In the genomic region with DNA sequence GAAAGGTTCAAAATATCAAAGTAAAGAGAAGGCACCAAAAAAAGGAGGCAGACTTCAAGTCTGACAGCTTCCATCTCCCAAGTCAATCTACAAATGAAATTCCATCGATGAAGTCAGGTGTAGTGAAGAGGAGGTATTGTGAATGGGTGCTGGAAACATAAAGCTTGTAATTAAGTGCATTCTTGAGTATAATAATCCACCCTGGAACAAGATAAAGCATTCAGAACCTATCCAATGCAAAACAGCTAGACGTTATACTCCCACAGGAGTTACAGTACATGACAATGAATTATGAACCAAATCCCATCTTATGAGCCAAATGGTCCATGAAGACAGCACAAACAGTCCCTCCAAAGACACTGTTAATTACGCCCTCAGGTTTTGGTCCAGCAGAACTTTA, we compare ENCODE assay signal across 17 cellular contexts. TPM values are rescaled to one million over a fixed set of nuclear protein-coding genes. Genes with fewer than 3 reads are reported as not detected.
DNase-seq lines count a peak whose midpoint lies in the region; ATAC-seq and TF ChIP-seq lines count a peak whose summit lies in the region.
"Had no signal": no experiment of that assay in that cellular context is flagged by ENCODE, and none has a peak within 500 bp of the region (broad histone marks: within the 10 kb centered on the region; RNA-seq: fewer than 3 reads in every experiment).

No MANE protein-coding gene starts in this region.

- intact Hi-C loops in activated CD8-positive, alpha-beta T cell treated with anti-CD3 and anti-CD28 coated beads for 36 hours (cut with micrococcal nuclease) = no loop called here
- intact Hi-C loops in activated CD4-positive, alpha-beta memory T cell treated with anti-CD3 and anti-CD28 coated beads for 36 hours (cut with micrococcal nuclease) = no loop called here

- DNase-seq in NCI-H345 (lab: John Stamatoyannopoulos, UW) = peak; percentile 23
- no peak for DNase-seq in NCI-H345 treated with DMSO at 0.1 percent for 48 hours (lab: John Stamatoyannopoulos, UW; ENCODE audit: unreplicated experiment)
- DNase-seq in NCI-H526 (lab: John Stamatoyannopoulos, UW) = peak; percentile 20 to 54
- peak; percentile 46 for DNase-seq in kidney glomerular epithelial cell (lab: John Stamatoyannopoulos, UW)
- no peak for DNase-seq in activated CD8-positive, alpha-beta T cell treated with anti-CD3 and anti-CD28 coated beads for 36 hours
- no peak for DNase-seq in activated CD4-positive, alpha-beta memory T cell treated with anti-CD3 and anti-CD28 coated beads for 36 hours
- no peak for DNase-seq in ecto neural progenitor cell (ENCODE audit: low spot score)
- DNase-seq: CD4-positive, alpha-beta T cell; COR-L47; HCEC 1CT; NCI-H1436; NCI-H2029; NCI-H510A; NCI-H82; OCI-M1; SJCRH30; T-helper 1 cell had no signal

- POLR2A ChIA-PET in activated CD8-positive, alpha-beta T cell treated with anti-CD3 and anti-CD28 coated beads for 36 hours (lab: Charles Lee) = no interaction called here
- POLR2A ChIA-PET in activated CD4-positive, alpha-beta memory T cell treated with anti-CD3 and anti-CD28 coated beads for 36 hours (lab: Charles Lee) = no interaction called here

- ATAC-seq in activated CD8-positive, alpha-beta T cell treated with anti-CD3 and anti-CD28 coated beads for 36 hours = no peak

- CTCF ChIA-PET in activated CD8-positive, alpha-beta T cell treated with anti-CD3 and anti-CD28 coated beads for 36 hours (lab: Charles Lee) = no interaction called here
- CTCF ChIA-PET in activated CD4-positive, alpha-beta memory T cell treated with anti-CD3 and anti-CD28 coated beads for 36 hours (lab: Charles Lee) = no interaction called here

- H3K27me3 Mint-ChIP-seq in activated CD8-positive, alpha-beta T cell treated with anti-CD3 and anti-CD28 coated beads for 36 hours = no peaks in the 10 kb centered on the region
- H3K27me3 Mint-ChIP-seq in activated CD4-positive, alpha-beta memory T cell treated with anti-CD3 and anti-CD28 coated beads for 36 hours = no peaks in the 10 kb centered on the region
- H3K27me3 Mint-ChIP-seq: CD4-positive, alpha-beta T cell had no signal

- H3K36me3 Mint-ChIP-seq in activated CD8-positive, alpha-beta T cell treated with anti-CD3 and anti-CD28 coated beads for 36 hours (ENCODE audit: low read depth) = no peaks in the 10 kb centered on the region
- no peaks in the 10 kb centered on the region for H3K36me3 Mint-ChIP-seq in activated CD4-positive, alpha-beta memory T cell treated with anti-CD3 and anti-CD28 coated beads for 36 hours

- H3K4me1 Mint-ChIP-seq in activated CD8-positive, alpha-beta T cell treated with anti-CD3 and anti-CD28 coated beads for 36 hours (ENCODE audit: low read depth) = no peaks in the 10 kb centered on the region
- no peaks in the 10 kb centered on the region for H3K4me1 Mint-ChIP-seq in activated CD4-positive, alpha-beta memory T cell treated with anti-CD3 and anti-CD28 coated beads for 36 hours (ENCODE audit: low read depth)

- no peak for TF ChIP-seq CTCF in activated CD8-positive, alpha-beta T cell treated with anti-CD3 and anti-CD28 coated beads for 36 hours (IDR thresholded peaks at IDR 0.05)

- H3K9me3 Mint-ChIP-seq in activated CD8-positive, alpha-beta T cell treated with anti-CD3 and anti-CD28 coated beads for 36 hours = no peaks in the 10 kb centered on the region
- H3K9me3 Mint-ChIP-seq in activated CD4-positive, alpha-beta memory T cell treated with anti-CD3 and anti-CD28 coated beads for 36 hours = peaks cover 2% of the 10 kb centered on the region

- no peak overlapping the region for H3K27ac Mint-ChIP-seq in activated CD8-positive, alpha-beta T cell treated with anti-CD3 and anti-CD28 coated beads for 36 hours
- no peak overlapping the region for H3K27ac Mint-ChIP-seq in activated CD4-positive, alpha-beta memory T cell treated with anti-CD3 and anti-CD28 coated beads for 36 hours
- H3K27ac Mint-ChIP-seq: CD4-positive, alpha-beta T cell had no signal

- no peak overlapping the region for H3K4me3 Mint-ChIP-seq in activated CD8-positive, alpha-beta T cell treated with anti-CD3 and anti-CD28 coated beads for 36 hours
- H3K4me3 Mint-ChIP-seq in activated CD4-positive, alpha-beta memory T cell treated with anti-CD3 and anti-CD28 coated beads for 36 hours = no peak overlapping the region
- H3K4me3 Mint-ChIP-seq: CD4-positive, alpha-beta T cell had no signal

RNA-seq across cellular contexts. Expression of a gene that starts 22.3 kb away (rescaled TPM):
- not detected for total RNA-seq in activated CD8-positive, alpha-beta T cell treated with anti-CD3 and anti-CD28 coated beads for 36 hours
- total RNA-seq in activated CD4-positive, alpha-beta memory T cell treated with anti-CD3 and anti-CD28 coated beads for 36 hours = not detected
- total RNA-seq: CD4-positive, alpha-beta T cell had no signal

Comparison
In these comparisons a context has a peak if more than half of its experiments do, and no peak if none do; other contexts are left out.
1. DNase-seq: peak in NCI-H345 (single experiment), NCI-H526 (2 of 2) and kidney glomerular epithelial cell (single experiment); none in NCI-H345 treated with DMSO at 0.1 percent for 48 hours (single experiment), activated CD8-positive, alpha-beta T cell treated with anti-CD3 and anti-CD28 coated beads for 36 hours (single experiment), activated CD4-positive, alpha-beta memory T cell treated with anti-CD3 and anti-CD28 coated beads for 36 hours (single experiment) and ecto neural progenitor cell (single experiment).